Comparison of ENCODE assay signal across 8 cellular contexts in genomic region chr14:21455912-21456667, GRCh38. TPM values are rescaled to one million over a fixed set of nuclear protein-coding genes. Genes with fewer than 3 reads are reported as not detected.
A peak's percentile ranks its signal among the peaks of the same experiment; 100 is the strongest.
DNase-seq lines count a peak whose midpoint lies in the region; ATAC-seq and TF ChIP-seq lines count a peak whose summit lies in the region.

Gene CHD8 (minus strand): TSS chr14:21456123. CDS start chr14:21431643, 24,480 bp downstream.

- H3K79me1 ChIP-seq in trophoblast cell (ENCODE audit: low read length): peaks cover 6% of the 10 kb centered on the region

- WGBS in trophoblast cell (ENCODE audit: extremely low coverage, insufficient coverage, insufficient read length): no CpG with 5 or more reads among the region's 36 CpGs

- no peak within 1 kb of the TSS for H2AK5ac ChIP-seq in trophoblast cell (ENCODE audit: low read length)

- H3K9me3 ChIP-seq in adipocyte (ENCODE audit: control insufficient read depth, low read length): no peaks in the 10 kb centered on the region
- H3K9me3 ChIP-seq in cardiac muscle cell (ENCODE audit: low read depth): no peaks in the 10 kb centered on the region
- no peaks in the 10 kb centered on the region for H3K9me3 ChIP-seq in trophoblast cell (ENCODE audit: insufficient read depth, low read depth, low read length)

- H3K4me3 Mint-ChIP-seq in type B pancreatic cell: peak within 1 kb of the TSS; percentile 98

- H3K23ac ChIP-seq in trophoblast cell (ENCODE audit: low read length): no peak within 1 kb of the TSS

- H3K27me3 ChIP-seq in adipocyte (replicated peaks; ENCODE audit: control insufficient read depth, insufficient read depth, low read length) (no peaks in the 10 kb centered on the region), cardiac muscle cell (no peaks in the 10 kb centered on the region), trophoblast cell (ENCODE audit: insufficient read depth, low read length) (no peaks in the 10 kb centered on the region)

- H2BK5ac ChIP-seq in trophoblast cell (ENCODE audit: low read depth, low read length, poor library complexity): peak within 1 kb of the TSS; percentile 66

- H3K14ac ChIP-seq in trophoblast cell (ENCODE audit: low read length): peak within 1 kb of the TSS; percentile 82

- peak within 1 kb of the TSS; percentile 99 for H3K9ac ChIP-seq in adipocyte (ENCODE audit: low read length)
- peak within 1 kb of the TSS; percentile 73 for H3K9ac ChIP-seq in trophoblast cell (ENCODE audit: low read length)

- H3K27ac ChIP-seq in cardiac muscle cell (peak within 1 kb of the TSS; percentile 97), trophoblast cell (ENCODE audit: low read depth, low read length) (peak within 1 kb of the TSS; percentile 81)

- H2AFZ ChIP-seq in trophoblast cell (ENCODE audit: insufficient read depth, low read length, poor library complexity): peak within 1 kb of the TSS; percentile 61

- peak; percentile 99 for ATAC-seq in HG02759 (IDR thresholded peaks at IDR 0.05; ENCODE audit: unreplicated experiment)

- H3K4ac ChIP-seq in trophoblast cell (ENCODE audit: low read depth, low read length): peak within 1 kb of the TSS; percentile 30

- peaks cover 15% of the 10 kb centered on the region for H3K79me2 ChIP-seq in trophoblast cell (ENCODE audit: control insufficient read depth, insufficient read depth, low read length, poor library complexity)

- peak within 1 kb of the TSS; percentile 83 for H4K91ac ChIP-seq in trophoblast cell (ENCODE audit: low read depth, low read length)

- H3K27me3 Mint-ChIP-seq in type B pancreatic cell: no peaks in the 10 kb centered on the region

- H3K36me3 ChIP-seq in adipocyte (ENCODE audit: control insufficient read depth, insufficient read depth, low read length, severe bottlenecking) (peaks cover 15% of the 10 kb centered on the region), cardiac muscle cell (peaks cover 7% of the 10 kb centered on the region), trophoblast cell (ENCODE audit: control insufficient read depth in 1 of 2, insufficient read depth in 2 of 2, low read length in 2 of 2) (peaks cover 3 to 6% of the 10 kb centered on the region in 2 experiments)

- peak within 1 kb of the TSS; percentile 83 for H3K4me2 ChIP-seq in trophoblast cell (ENCODE audit: low read length)

- peak within 1 kb of the TSS; percentile 41 for H2BK120ac ChIP-seq in trophoblast cell (ENCODE audit: insufficient read depth, low read length, poor library complexity)

- TF ChIP-seq CTCF in GM12872 (IDR thresholded peaks at IDR 0.05; ENCODE audit: insufficient read depth, low read depth, low read length): peak; percentile 74
- TF ChIP-seq CTCF in cardiac muscle cell (IDR thresholded peaks at IDR 0.05; ENCODE audit: low read depth, low read length): peak; percentile 60
- peak; percentile 81 for TF ChIP-seq CTCF in type B pancreatic cell (conservative IDR thresholded peaks at IDR 0.05)

- no peaks in the 10 kb centered on the region for H3K9me3 Mint-ChIP-seq in type B pancreatic cell

- H3K18ac ChIP-seq in trophoblast cell (ENCODE audit: low read length): peak within 1 kb of the TSS; percentile 74

- H3K4me1 ChIP-seq in adipocyte (ENCODE audit: control insufficient read depth, insufficient read depth, low read length) (peaks cover 7% of the 10 kb centered on the region), cardiac muscle cell (ENCODE audit: low read depth) (peaks cover 7% of the 10 kb centered on the region), trophoblast cell (ENCODE audit: control insufficient read depth in 1 of 2, insufficient read depth in 2 of 2, low read length in 2 of 2) (peaks cover 4 to 7% of the 10 kb centered on the region in 2 experiments)

- peaks cover 15% of the 10 kb centered on the region for H3K4me1 Mint-ChIP-seq in type B pancreatic cell (ENCODE audit: unreplicated experiment)

- peak within 1 kb of the TSS; percentile 49 for H4K12ac ChIP-seq in trophoblast cell (ENCODE audit: low read depth, low read length)

- H4K8ac ChIP-seq in trophoblast cell (ENCODE audit: low read depth, low read length): peak within 1 kb of the TSS; percentile 91

- H3K27ac Mint-ChIP-seq in type B pancreatic cell: peak within 1 kb of the TSS; percentile 99

- H2BK12ac ChIP-seq in trophoblast cell (ENCODE audit: low read length): no peak within 1 kb of the TSS

- peaks cover 19% of the 10 kb centered on the region for H3K36me3 Mint-ChIP-seq in type B pancreatic cell

- peak; percentile 100 for DNase-seq in NCI-H1417 (lab: John Stamatoyannopoulos, UW)
- peak; percentile 99 for DNase-seq in SW480 (ENCODE audit: low spot score)
- DNase-seq in adipocyte (ENCODE audit: low read depth): peak; percentile 100
- peak; percentile 100 for DNase-seq in cardiac muscle cell (ENCODE audit: low read depth in 1 of 2, low spot score in 1 of 2)
- DNase-seq in trophoblast cell: peak; percentile 100
- DNase-seq in type B pancreatic cell (ENCODE audit: extremely low spot score, unreplicated experiment): peak; percentile 99

- peak within 1 kb of the TSS; percentile 97 for H3K4me3 ChIP-seq in adipocyte (ENCODE audit: low read length)
- H3K4me3 ChIP-seq in cardiac muscle cell: peak within 1 kb of the TSS; percentile 83
- H3K4me3 ChIP-seq in trophoblast cell (ENCODE audit: low read depth, low read length): peak within 1 kb of the TSS; percentile 83

RNA-seq across cellular contexts. Expression of gene CHD8, which starts in this region (rescaled TPM):
- 59.2 and 71.4 TPM in 2 replicates for total RNA-seq in cardiac muscle cell
- polyA plus RNA-seq in cardiac muscle cell: 25.2 and 36.7 TPM in 2 replicates
- polyA plus RNA-seq in trophoblast cell (2013): 58.2 and 59.2 TPM in 2 replicates
- total RNA-seq in type B pancreatic cell (ENCODE audit: low replicate concordance): 90.4 and 112 TPM in 2 replicates

Comparison
In these comparisons a context has a peak if more than half of its experiments do, and no peak if none do; other contexts are left out.
1. Peak in every context shown above with its lines: DNase-seq, ATAC-seq, H3K4me3 ChIP-seq and H3K27ac ChIP-seq.